In the genomic region with DNA sequence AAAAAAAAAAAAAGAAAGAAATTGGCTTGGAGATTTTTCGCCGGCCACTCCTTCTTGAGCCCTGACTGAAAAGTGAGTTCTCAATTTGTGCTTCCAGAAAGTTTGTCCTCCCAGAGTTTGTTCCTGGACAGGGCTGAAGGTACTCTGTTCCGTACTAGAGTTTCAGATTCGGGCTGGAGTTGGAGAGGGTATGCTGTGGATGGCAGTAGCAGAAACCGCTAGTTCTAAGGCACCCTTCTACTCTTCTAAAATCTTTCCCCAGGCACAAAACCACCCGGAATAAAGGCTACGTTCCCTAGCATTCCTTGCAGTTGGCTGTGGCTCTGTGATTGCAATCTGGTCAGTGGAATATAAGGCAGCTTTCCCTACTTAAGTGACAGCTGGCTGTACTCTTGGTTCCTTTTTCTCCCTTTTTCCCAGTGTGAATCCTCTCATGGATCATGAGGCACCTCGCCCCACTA, we compare ENCODE assay signal across 8 cellular contexts. TPM values are rescaled to one million over a fixed set of nuclear protein-coding genes. Genes with fewer than 3 reads are reported as not detected.
DNase-seq lines count a peak whose midpoint lies in the region; ATAC-seq and TF ChIP-seq lines count a peak whose summit lies in the region.

No MANE protein-coding gene starts in this region.

- DNase-seq in activated T-cell treated with anti-CD3 and anti-CD28 coated beads, Interleukin-2, amount 50 U/mL, for 4 hours = no peak
- DNase-seq in activated T-cell treated with anti-CD3 and anti-CD28 coated beads for 4 hours = no peak
- DNase-seq in SJSA1 (ENCODE audit: low read depth in 1 of 2, low spot score in 2 of 2) = peak in 1 of 2 experiments; percentile 71
- no peak for DNase-seq in epithelial cell of proximal tubule (ENCODE audit: low read depth)
- DNase-seq in osteoblast (ENCODE audit: insufficient read length, low spot score, missing footprints) = no peak
- no peak for DNase-seq in NCI-H2081 treated with DMSO at 0.1 percent for 48 hours (lab: John Stamatoyannopoulos, UW)

- peaks cover 57% of the 10 kb centered on the region for H3K79me2 ChIP-seq in osteoblast (ENCODE audit: insufficient read depth, low read length)

- H3K36me3 ChIP-seq in SJSA1 (peaks cover 25% of the 10 kb centered on the region), osteoblast (ENCODE audit: insufficient read depth, low read length) (peaks cover 19% of the 10 kb centered on the region)

- peak overlapping the region; percentile 87 for H3K4me3 Mint-ChIP-seq in activated T-cell treated with anti-CD3 and anti-CD28 coated beads, Interleukin-2, amount 50 U/mL, for 4 hours

- H3K9me3 Mint-ChIP-seq in activated T-cell treated with anti-CD3 and anti-CD28 coated beads, Interleukin-2, amount 50 U/mL, for 4 hours = no peaks in the 10 kb centered on the region

- H3K36me3 Mint-ChIP-seq in activated T-cell treated with anti-CD3 and anti-CD28 coated beads, Interleukin-2, amount 50 U/mL, for 4 hours (ENCODE audit: insufficient read depth) = peaks cover 9% of the 10 kb centered on the region

- H3K27ac ChIP-seq in SJSA1 (peak overlapping the region; percentile 55), osteoblast (ENCODE audit: low read depth, low read length) (peak overlapping the region; percentile 72)

- H3K4me2 ChIP-seq in osteoblast (ENCODE audit: insufficient read depth, low read length) = peak overlapping the region; percentile 90

- peak overlapping the region; percentile 87 for H2AFZ ChIP-seq in osteoblast (ENCODE audit: low read length)

- H3K4me1 Mint-ChIP-seq in activated T-cell treated with anti-CD3 and anti-CD28 coated beads, Interleukin-2, amount 50 U/mL, for 4 hours (ENCODE audit: low read depth) = peaks cover 23% of the 10 kb centered on the region

- H3K27me3 Mint-ChIP-seq in activated T-cell treated with anti-CD3 and anti-CD28 coated beads, Interleukin-2, amount 50 U/mL, for 4 hours (ENCODE audit: low read depth) = no peaks in the 10 kb centered on the region

- no peaks in the 10 kb centered on the region for H3K9me3 ChIP-seq in SJSA1 (replicated peaks)
- no peaks in the 10 kb centered on the region for H3K9me3 ChIP-seq in osteoblast (ENCODE audit: low read depth, low read length)

- H3K4me1 ChIP-seq in SJSA1 (replicated peaks) = peaks cover 57% of the 10 kb centered on the region
- H3K4me1 ChIP-seq in osteoblast (ENCODE audit: insufficient read depth, low read length) = peaks cover 51% of the 10 kb centered on the region

- no peak for TF ChIP-seq CTCF in epithelial cell of proximal tubule (conservative IDR thresholded peaks at IDR 0.05; ENCODE audit: low read depth, low read length)
- no peak for TF ChIP-seq CTCF in osteoblast (IDR thresholded peaks at IDR 0.05; ENCODE audit: extremely low read depth, low read depth, low read length)

- H3K27me3 ChIP-seq in SJSA1 (replicated peaks) (no peaks in the 10 kb centered on the region), osteoblast (ENCODE audit: insufficient read depth, low read length) (no peaks in the 10 kb centered on the region)

- ATAC-seq in activated T-cell treated with anti-CD3 and anti-CD28 coated beads, Interleukin-2, amount 50 U/mL, for 4 hours = no peak
- no peak for ATAC-seq in HG03571 (IDR thresholded peaks at IDR 0.05; ENCODE audit: unreplicated experiment)
- ATAC-seq in GM18511 (IDR thresholded peaks at IDR 0.05; ENCODE audit: unreplicated experiment) = no peak

- no peaks in the 10 kb centered on the region for H4K20me1 ChIP-seq in osteoblast (ENCODE audit: insufficient read depth, low read length)

- H3K4me3 ChIP-seq in SJSA1 (peak overlapping the region; percentile 62), epithelial cell of proximal tubule (ENCODE audit: low read depth, low read length) (peak overlapping the region; percentile 82), osteoblast (ENCODE audit: insufficient read depth, low read length) (peak overlapping the region; percentile 84)

RNA-seq across cellular contexts. Expression of a gene that starts 0.7 kb away (rescaled TPM):
- total RNA-seq in activated T-cell treated with anti-CD3 and anti-CD28 coated beads, Interleukin-2, amount 50 U/mL, for 4 hours = 10 to 100 TPM; 21.7 to 30.1 (median 22.5) TPM
- 33.9 and 64.5 TPM in 2 replicates for total RNA-seq in SJSA1 (2014; rRNA removed; shearing (Covaris generic))
- total RNA-seq in epithelial cell of proximal tubule (14.2 and 29.1 TPM in 2 replicates), osteoblast (20.9 and 23.2 TPM in 2 replicates)
